In genomic region chr2:27724905-27725693, GRCh38 we compare ENCODE assay signal across 11 cellular contexts. TPM values are rescaled to one million over a fixed set of nuclear protein-coding genes. Genes with fewer than 3 reads are reported as not detected.
DNase-seq lines count a peak whose midpoint lies in the region; ATAC-seq and TF ChIP-seq lines count a peak whose summit lies in the region.
"Had no signal": no experiment of that assay in that cellular context is flagged by ENCODE, and none has a peak within 500 bp of the region (broad histone marks: within the 10 kb centered on the region; RNA-seq: fewer than 3 reads in every experiment).

No MANE protein-coding gene starts in this region.

- no CpG with 5 or more reads among the region's 5 CpGs for WGBS in H9 (ENCODE audit: extremely low coverage, insufficient read length, low lambda C conversion rate)
- WGBS in stomach, 5 donors = 48 to 79% (median 74%) methylated on average over 5 of the region's 5 CpGs

- H2BK120ac ChIP-seq in H9 (ENCODE audit: low read depth, low read length, poor library complexity, severe bottlenecking) = no peak overlapping the region

- ATAC-seq in left lobe of liver (no peak), GM18870 (IDR thresholded peaks at IDR 0.05; ENCODE audit: unreplicated experiment) (no peak)
- ATAC-seq: effector memory CD8-positive, alpha-beta T cell had no signal

- no peaks in the 10 kb centered on the region for H3K79me2 ChIP-seq in H9 (ENCODE audit: insufficient read depth, low read length)

- H4K20me1 ChIP-seq in H9 (ENCODE audit: control insufficient read depth, insufficient read depth, insufficient read length) = no peaks in the 10 kb centered on the region

- TF ChIP-seq CTCF in H9 (conservative IDR thresholded peaks at IDR 0.05) = no peak
- no peak for TF ChIP-seq CTCF in chondrocyte (IDR thresholded peaks at IDR 0.05)
- no peak for TF ChIP-seq CTCF in stomach (IDR thresholded peaks at IDR 0.05)

- no peak overlapping the region for H2BK12ac ChIP-seq in H9 (ENCODE audit: insufficient read length, low read depth, low read length)

- no peaks in the 10 kb centered on the region for H3K9me3 Mint-ChIP-seq in H9
- no peaks in the 10 kb centered on the region for H3K9me3 Mint-ChIP-seq in chondrocyte (ENCODE audit: low read depth)
- H3K9me3 Mint-ChIP-seq: effector memory CD8-positive, alpha-beta T cell; T-helper 2 cell treated with Interferon-gamma antibody and Interleukin-4, amounts not matched to agents 5 μg/mL and 100 μg/mL, for 36 hours had no signal

- H3K9ac ChIP-seq in H9 (ENCODE audit: extremely low read depth, insufficient read length, low read length) = no peak overlapping the region

- no peaks in the 10 kb centered on the region for H3K36me3 ChIP-seq in stomach

- no peak overlapping the region for H4K91ac ChIP-seq in H9 (ENCODE audit: insufficient read length, low read depth, low read length)

- H3K27me3 ChIP-seq in H9 (ENCODE audit: insufficient read depth, low read length) (no peaks in the 10 kb centered on the region; the same call in 1 of the 2 replicates), layer of hippocampus (ENCODE audit: control insufficient read depth, insufficient read depth, low read length) (no peaks in the 10 kb centered on the region), stomach (no peaks in the 10 kb centered on the region)

- no peaks in the 10 kb centered on the region for H3K36me3 Mint-ChIP-seq in H9 (ENCODE audit: insufficient read depth in 1 of 3, low read depth in 3 of 3)
- no peaks in the 10 kb centered on the region for H3K36me3 Mint-ChIP-seq in chondrocyte (ENCODE audit: low read depth)

- H3K56ac ChIP-seq in H9 (ENCODE audit: insufficient read length, low read depth, low read length) = no peak overlapping the region

- no peak overlapping the region for H4K5ac ChIP-seq in H9 (ENCODE audit: insufficient read length, low read depth, low read length)

- no peaks in the 10 kb centered on the region for H3K23me2 ChIP-seq in H9 (ENCODE audit: insufficient read length, low read depth, low read length, poor library complexity, severe bottlenecking)

- peak; percentile 17 for TF ChIP-seq EP300 in stomach (IDR thresholded peaks at IDR 0.05)

- H3K4me1 ChIP-seq in H9 (ENCODE audit: insufficient read depth, low read length) = peaks cover 8% of the 10 kb centered on the region
- H3K4me1 ChIP-seq in stomach = peaks cover 9 to 39% (median 19%) of the 10 kb centered on the region in 4 donors

- intact Hi-C loops in stomach (cut with DNase I; ENCODE audit: low total_unique reads) = no loop called here

- H3K9me3 ChIP-seq in H9 (ENCODE audit: control insufficient read depth, low read depth, low read length) (no peaks in the 10 kb centered on the region), stomach (no peaks in the 10 kb centered on the region)

- peaks cover 3% of the 10 kb centered on the region; the same call in 1 of the 2 replicates for H3K27me3 Mint-ChIP-seq in H9 (ENCODE audit: low read depth)
- no peaks in the 10 kb centered on the region for H3K27me3 Mint-ChIP-seq in chondrocyte (ENCODE audit: low read depth)

- H2BK5ac ChIP-seq in H9 (ENCODE audit: insufficient read length, low read length) = no peak overlapping the region

- H3K4me3 Mint-ChIP-seq in H9 = no peak overlapping the region; a peak in 1 of 5 replicates
- H3K4me3 Mint-ChIP-seq in chondrocyte (ENCODE audit: unreplicated experiment) = no peak overlapping the region
- H3K4me3 Mint-ChIP-seq: effector memory CD8-positive, alpha-beta T cell; T-helper 2 cell treated with Interferon-gamma antibody and Interleukin-4, amounts not matched to agents 5 μg/mL and 100 μg/mL, for 36 hours had no signal

- no peak for DNase-seq in H9
- DNase-seq in chondrocyte (ENCODE audit: low spot score) = no peak
- DNase-seq in stomach = no peak
- no peak for DNase-seq in NCI-H446 treated with DMSO at 0.1 percent for 48 hours (lab: John Stamatoyannopoulos, UW)
- no peak for DNase-seq in activated gamma-delta T cell treated with Interleukin-2 at 50 U/mL for 16 hours
- no peak for DNase-seq in left lobe of liver (ENCODE audit: low spot score)
- DNase-seq: effector memory CD8-positive, alpha-beta T cell; midbrain had no signal

- H3K4me3 ChIP-seq in stomach = no peak overlapping the region

- no peak overlapping the region for H3K27ac ChIP-seq in H9 (ENCODE audit: insufficient read length, low read depth, low read length)
- peak overlapping the region; percentile 69 for H3K27ac ChIP-seq in layer of hippocampus (ENCODE audit: low read depth, low read length)
- H3K27ac ChIP-seq in stomach = peak overlapping the region in 4 of 5 donors; percentile 67 to 78 (median 74)

- H3K14ac ChIP-seq in H9 (ENCODE audit: insufficient read depth, low read length) = no peak overlapping the region

- no peak overlapping the region for H2BK15ac ChIP-seq in H9 (ENCODE audit: low read depth, low read length)

- H3K4me2 ChIP-seq in H9 (ENCODE audit: insufficient read depth, insufficient read length, low read length) = no peak overlapping the region

- H3T11ph ChIP-seq in H9 (ENCODE audit: low read length) = no peak overlapping the region

- no peak overlapping the region for H3K4ac ChIP-seq in H9 (ENCODE audit: low read depth, low read length)

- H2AFZ ChIP-seq in H9 (ENCODE audit: low read length) = no peak overlapping the region

- H3K79me1 ChIP-seq in H9 (ENCODE audit: insufficient read depth, low read depth, low read length, poor library complexity, severe bottlenecking) = no peaks in the 10 kb centered on the region

- peaks cover 36 to 39% of the 10 kb centered on the region in 2 experiments for H3K4me1 Mint-ChIP-seq in H9
- H3K4me1 Mint-ChIP-seq in chondrocyte (ENCODE audit: low read depth) = peaks cover 58% of the 10 kb centered on the region

- no peak for TF ChIP-seq POLR2A in stomach (IDR thresholded peaks at IDR 0.05)

- no peak overlapping the region for H3K18ac ChIP-seq in H9 (ENCODE audit: insufficient read length, low read depth, low read length)

- no peak overlapping the region for H2BK20ac ChIP-seq in H9 (ENCODE audit: low read depth, low read length, poor library complexity, severe bottlenecking)

- H3K27ac Mint-ChIP-seq in H9 (peak overlapping the region in 2 of 3 experiments; percentile 66 to 72; a peak in 4 of 7 replicates), chondrocyte (ENCODE audit: unreplicated experiment) (peak overlapping the region; percentile 83)
- H3K27ac Mint-ChIP-seq: effector memory CD8-positive, alpha-beta T cell; T-helper 2 cell treated with Interferon-gamma antibody and Interleukin-4, amounts not matched to agents 5 μg/mL and 100 μg/mL, for 36 hours had no signal

- no peak overlapping the region for H3K23ac ChIP-seq in H9 (ENCODE audit: insufficient read length, low read depth, low read length)

- H4K8ac ChIP-seq in H9 (replicated peaks; ENCODE audit: insufficient read length, low read depth, low read length) = no peak overlapping the region

- H2AK5ac ChIP-seq in H9 (ENCODE audit: insufficient read length, low read length) = no peak overlapping the region

RNA-seq across cellular contexts. Expression of gene MRPL33, which starts 46.4 kb away (rescaled TPM):
- total RNA-seq in H9 (2021) = 61.2 and 66.8 TPM in 2 replicates
- total RNA-seq in chondrocyte = 59.9 to 64.9 TPM (median 62.1 TPM) in 3 replicates
- total RNA-seq in stomach = 100 to 1,000 TPM in 2 of 5 donors, 10 to 100 TPM in 2, 1 to 10 TPM in 1; 8.2 to 226 (median 25.5) TPM
- 100 to 1,000 TPM; 149 to 268 (median 193) TPM for polyA plus RNA-seq in stomach
- 21.3 TPM for total RNA-seq in left lobe of liver
